Comparison of ENCODE assay signal across 8 cellular contexts in the genomic region with DNA sequence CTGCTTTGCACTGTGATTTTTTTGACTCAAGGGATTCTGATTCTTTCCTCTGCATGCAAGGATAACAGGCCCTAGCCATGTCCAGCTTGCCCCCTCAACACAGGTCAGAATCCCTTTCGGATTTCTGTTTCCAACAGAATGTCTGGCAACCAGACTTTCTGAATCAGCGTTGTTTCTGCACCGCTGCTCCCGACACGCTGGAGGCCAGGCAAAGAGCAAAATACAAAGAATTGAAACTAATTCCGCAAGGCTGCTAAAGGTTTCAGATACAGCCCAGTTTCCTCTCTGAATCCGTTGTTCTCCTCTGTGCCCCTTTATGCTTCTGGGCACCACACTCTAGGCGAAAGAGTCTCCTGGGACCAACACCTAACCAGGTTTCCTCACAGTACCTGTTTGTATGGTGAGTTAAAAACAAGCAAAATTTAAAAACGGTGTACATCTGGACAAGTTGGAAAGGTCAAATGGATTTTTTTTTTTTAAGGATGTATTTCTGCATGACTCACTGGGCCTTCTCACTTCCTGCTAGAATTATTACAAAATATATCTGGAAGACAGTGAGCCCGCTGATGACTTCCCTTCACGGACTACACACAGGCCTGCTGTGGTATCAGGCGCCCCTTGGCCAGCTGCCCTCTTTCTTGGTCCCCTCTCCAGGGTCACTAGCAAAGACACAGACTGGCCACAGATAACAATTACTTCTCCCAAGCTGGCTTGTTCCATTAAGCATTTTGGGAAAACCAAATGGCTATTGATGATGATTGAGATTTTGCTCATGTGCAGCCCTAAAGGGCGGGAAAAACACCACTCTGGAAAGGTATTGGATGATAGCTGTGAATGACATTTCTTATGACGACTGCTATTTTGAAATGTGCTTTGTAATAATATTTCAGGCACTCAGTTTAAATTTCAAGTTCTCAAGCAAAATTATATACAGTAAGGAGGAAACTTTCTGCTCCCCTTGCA.
DNase-seq lines count a peak whose midpoint lies in the region; TF ChIP-seq lines count a peak whose summit lies in the region.

No MANE protein-coding gene starts in this region.

- TF ChIP-seq CTCF in KMS-11 (conservative IDR thresholded peaks at IDR 0.05; ENCODE audit: low read depth, low read length) = no peak
- no peak for TF ChIP-seq CTCF in astrocyte of the spinal cord (IDR thresholded peaks at IDR 0.05; ENCODE audit: low read depth, low read length)

- no peaks in the 10 kb centered on the region for H3K36me3 ChIP-seq in KMS-11 (ENCODE audit: insufficient read depth)
- H3K36me3 ChIP-seq in subcutaneous abdominal adipose tissue (ENCODE audit: control insufficient read depth in 5 of 5, insufficient read depth in 5 of 5, low read length in 5 of 5) = no peaks in the 10 kb centered on the region

- no peak overlapping the region for H3K9ac ChIP-seq in KMS-11
- peak overlapping the region in 2 of 5 donors; percentile 31 to 57 for H3K9ac ChIP-seq in subcutaneous abdominal adipose tissue (ENCODE audit: low read length in 5 of 5)

- peak; percentile 81 for DNase-seq in astrocyte of the spinal cord (ENCODE audit: low read depth, low spot score)
- peak; percentile 89 for DNase-seq in iris pigment epithelial cell (ENCODE audit: low read depth)
- no peak for DNase-seq in activated T-cell treated with anti-CD3 and anti-CD28 coated beads for 4 hours
- no peak for DNase-seq in activated CD4-positive, alpha-beta T cell treated with anti-CD3 and anti-CD28 coated beads, Interleukin-2, amount 50 U/mL, for 1 hour
- DNase-seq in NCI-H146 treated with DMSO at 0.1 percent for 48 hours (lab: John Stamatoyannopoulos, UW; ENCODE audit: unreplicated experiment) = no peak
- no peak for DNase-seq in SK-N-DZ (ENCODE audit: low spot score)

- in situ Hi-C loops in astrocyte of the spinal cord (cut with HindIII; ENCODE audit: low sequenced_read_pairs) = no loop called here

- peak overlapping the region; percentile 7; the same call in 1 of the 2 replicates for H3K4me2 ChIP-seq in KMS-11

- no peaks in the 10 kb centered on the region for H3K27me3 ChIP-seq in KMS-11 (ENCODE audit: insufficient read depth, low read depth)
- H3K27me3 ChIP-seq in subcutaneous abdominal adipose tissue (ENCODE audit: control insufficient read depth in 5 of 5, insufficient read depth in 4 of 5, low read length in 5 of 5) = no peaks in the 10 kb centered on the region

- H4K20me1 ChIP-seq in KMS-11 (ENCODE audit: insufficient read depth) = no peaks in the 10 kb centered on the region

- H3K4me3 ChIP-seq in KMS-11 (IDR thresholded peaks at IDR 0.05; ENCODE audit: insufficient read depth, low read depth, low read length) (no peak overlapping the region), astrocyte of the spinal cord (ENCODE audit: low read depth, low read length) (no peak overlapping the region), subcutaneous abdominal adipose tissue (ENCODE audit: low read depth in 1 of 5, low read length in 5 of 5) (peak overlapping the region; percentile 8 to 59 (median 42))

- no peaks in the 10 kb centered on the region for H3K9me3 ChIP-seq in subcutaneous abdominal adipose tissue (ENCODE audit: control insufficient read depth in 5 of 5, low read length in 5 of 5)

- H2AFZ ChIP-seq in KMS-11 (ENCODE audit: low read depth) = no peak overlapping the region

- no peaks in the 10 kb centered on the region for H3K79me2 ChIP-seq in KMS-11 (ENCODE audit: insufficient read depth, low read depth)

- H3K27ac ChIP-seq in KMS-11 (no peak overlapping the region; the same call in 1 of the 2 replicates), subcutaneous abdominal adipose tissue (ENCODE audit: low read depth, low read length) (peak overlapping the region; percentile 66)

- H3K4me1 ChIP-seq in KMS-11 (ENCODE audit: low read depth, poor library complexity, severe bottlenecking) = peaks cover 41% of the 10 kb centered on the region
- peaks cover 4 to 42% (median 30%) of the 10 kb centered on the region in 5 donors for H3K4me1 ChIP-seq in subcutaneous abdominal adipose tissue (ENCODE audit: control insufficient read depth in 5 of 5, insufficient read depth in 5 of 5, low read length in 5 of 5)

Comparison
In these comparisons a context has a peak if more than half of its experiments do, and no peak if none do; other contexts are left out.
1. H3K4me3 ChIP-seq: peak in subcutaneous abdominal adipose tissue (5 of 5); none in KMS-11 (single experiment) and astrocyte of the spinal cord (single experiment).
2. DNase-seq: peak in astrocyte of the spinal cord (single experiment) and iris pigment epithelial cell (single experiment); none in activated T-cell treated with anti-CD3 and anti-CD28 coated beads for 4 hours (single experiment), activated CD4-positive, alpha-beta T cell treated with anti-CD3 and anti-CD28 coated beads, Interleukin-2, amount 50 U/mL, for 1 hour (single experiment), NCI-H146 treated with DMSO at 0.1 percent for 48 hours (single experiment) and SK-N-DZ (single experiment).